Comparison of ENCODE assay signal across 17 cellular contexts in genomic region chr17:38578229-38578628, GRCh38. TPM values are rescaled to one million over a fixed set of nuclear protein-coding genes. Genes with fewer than 3 reads are reported as not detected.
DNase-seq lines count a peak whose midpoint lies in the region; ATAC-seq and TF ChIP-seq lines count a peak whose summit lies in the region.
"Had no signal": no experiment of that assay in that cellular context is flagged by ENCODE, and none has a peak within 500 bp of the region (broad histone marks: within the 10 kb centered on the region; RNA-seq: fewer than 3 reads in every experiment).

No MANE protein-coding gene starts in this region.

- H3K4me1 ChIP-seq in BLaER1: peaks cover 28% of the 10 kb centered on the region

- no peaks in the 10 kb centered on the region for H3K36me3 ChIP-seq in BLaER1
- H3K36me3 ChIP-seq in WERI-Rb-1: no peaks in the 10 kb centered on the region
- H3K36me3 ChIP-seq: SJCRH30, spleen had no signal

- no peak overlapping the region for H3K27ac ChIP-seq in BLaER1
- no peak overlapping the region for H3K27ac ChIP-seq in WERI-Rb-1
- H3K27ac ChIP-seq: HL-60, SJCRH30, spleen had no signal

- no peaks in the 10 kb centered on the region for H3K36me3 Mint-ChIP-seq in osteocyte (ENCODE audit: unreplicated experiment)
- peaks cover 0 to 5% (median 0%) of the 10 kb centered on the region in 3 donors for H3K36me3 Mint-ChIP-seq in immature natural killer cell
- H3K36me3 Mint-ChIP-seq: activated naive CD4-positive, alpha-beta T cell treated with anti-CD3 and anti-CD28 coated beads, Interleukin-2, amount 10 ng/mL, durations not matched to agents 7 days and 5 days; natural killer cell had no signal

- H3K27me3 ChIP-seq in BLaER1: peaks cover 83% of the 10 kb centered on the region
- no peaks in the 10 kb centered on the region for H3K27me3 ChIP-seq in WERI-Rb-1 (ENCODE audit: insufficient read depth, low read depth, severe bottlenecking)

- peak overlapping the region; percentile 40 for H3K4me2 ChIP-seq in BLaER1

- H3K4me3 ChIP-seq in BLaER1 (peak overlapping the region; percentile 55; the same call in 1 of the 2 replicates), WERI-Rb-1 (ENCODE audit: low read depth, low read length) (no peak overlapping the region)
- H3K4me3 ChIP-seq: SJCRH30 had no signal

- DNase-seq in RPMI7951 (ENCODE audit: low read depth): peak; percentile 45
- no peak for DNase-seq in left ventricle myocardium superior
- no peak for DNase-seq in osteocyte (ENCODE audit: extremely low spot score, unreplicated experiment)
- no peak for DNase-seq in COLO829 (ENCODE audit: low spot score)
- no peak for DNase-seq in WERI-Rb-1
- DNase-seq in immature natural killer cell: no peak
- DNase-seq in GM20000 (ENCODE audit: low spot score): no peak
- DNase-seq: activated naive CD4-positive, alpha-beta T cell treated with anti-CD3 and anti-CD28 coated beads, Interleukin-2, amount 10 ng/mL, durations not matched to agents 7 days and 5 days; kidney; natural killer cell; NCI-H2081; NCI-H82; SJCRH30; spleen had no signal

- H3K9ac ChIP-seq in BLaER1: no peak overlapping the region

- peak; percentile 14 for ATAC-seq in left ventricle myocardium superior
- ATAC-seq: natural killer cell had no signal

- intact Hi-C loops in left ventricle myocardium superior (cut with micrococcal nuclease): no loop called here

- H3K27ac Mint-ChIP-seq in osteocyte (ENCODE audit: unreplicated experiment): no peak overlapping the region
- no peak overlapping the region for H3K27ac Mint-ChIP-seq in immature natural killer cell
- H3K27ac Mint-ChIP-seq: activated naive CD4-positive, alpha-beta T cell treated with anti-CD3 and anti-CD28 coated beads, Interleukin-2, amount 10 ng/mL, durations not matched to agents 7 days and 5 days; natural killer cell had no signal

- H4K20me1 ChIP-seq in BLaER1: peaks cover 69% of the 10 kb centered on the region

- no peak for TF ChIP-seq CTCF in osteocyte (IDR thresholded peaks at IDR 0.05)
- no peak for TF ChIP-seq CTCF in WERI-Rb-1 (IDR thresholded peaks at IDR 0.05; ENCODE audit: low read depth, low read length)
- TF ChIP-seq CTCF in GM20000 (IDR thresholded peaks at IDR 0.05; ENCODE audit: extremely low read depth, missing control alignments): no peak

- peak overlapping the region; percentile 1 for H3K4me3 Mint-ChIP-seq in osteocyte (ENCODE audit: unreplicated experiment)
- peak overlapping the region in 1 of 5 donors; percentile 24 for H3K4me3 Mint-ChIP-seq in immature natural killer cell
- H3K4me3 Mint-ChIP-seq: activated naive CD4-positive, alpha-beta T cell treated with anti-CD3 and anti-CD28 coated beads, Interleukin-2, amount 10 ng/mL, durations not matched to agents 7 days and 5 days; natural killer cell had no signal

- H3K9me3 Mint-ChIP-seq in osteocyte (ENCODE audit: unreplicated experiment) (no peaks in the 10 kb centered on the region), immature natural killer cell (no peaks in the 10 kb centered on the region)
- H3K9me3 Mint-ChIP-seq: activated naive CD4-positive, alpha-beta T cell treated with anti-CD3 and anti-CD28 coated beads, Interleukin-2, amount 10 ng/mL, durations not matched to agents 7 days and 5 days; natural killer cell had no signal

- H3K4me1 Mint-ChIP-seq in osteocyte (ENCODE audit: unreplicated experiment) (peaks cover 25% of the 10 kb centered on the region), immature natural killer cell (peaks cover 0 to 10% of the 10 kb centered on the region in 2 donors)

- peaks cover 76% of the 10 kb centered on the region for H3K27me3 Mint-ChIP-seq in osteocyte (ENCODE audit: unreplicated experiment)
- peaks cover 21 to 44% (median 23%) of the 10 kb centered on the region in 3 donors for H3K27me3 Mint-ChIP-seq in immature natural killer cell (ENCODE audit: low read depth in 3 of 3)

- H3K9me3 ChIP-seq in BLaER1 (no peaks in the 10 kb centered on the region), WERI-Rb-1 (ENCODE audit: severe bottlenecking) (no peaks in the 10 kb centered on the region)
- H3K9me3 ChIP-seq: SJCRH30, spleen had no signal

RNA-seq across cellular contexts. Expression of gene SRCIN1, which starts 27.5 kb away (rescaled TPM):
- total RNA-seq in RPMI7951 (2014; rRNA removed; shearing (Covaris generic)): not detected in 2 replicates
- total RNA-seq in left ventricle myocardium superior: 1.4 TPM
- 0.05 TPM in 1 of 2 replicates, not detected in the other for total RNA-seq in osteocyte
- not detected for polyA plus RNA-seq in immature natural killer cell
- polyA plus RNA-seq: fibroblast of lung had no signal
